ENCODE assay signal across 12 cellular contexts in genomic region chr3:179000144-179000543, GRCh38.
A peak's percentile ranks its signal among the peaks of the same experiment; 100 is the strongest.
DNase-seq lines count a peak whose midpoint lies in the region; ATAC-seq and TF ChIP-seq lines count a peak whose summit lies in the region.
"Had no signal": no experiment of that assay in that cellular context is flagged by ENCODE, and none has a peak within 500 bp of the region (broad histone marks: within the 10 kb centered on the region; RNA-seq: fewer than 3 reads in every experiment).

No MANE protein-coding gene starts in this region.

- DNase-seq in activated CD8-positive, alpha-beta T cell treated with anti-CD3 and anti-CD28 coated beads for 36 hours: peak; percentile 10
- DNase-seq in activated CD8-positive, alpha-beta T cell treated with anti-CD3 and anti-CD28 coated beads, Interleukin-2, amount 10 ng/mL, durations not matched to agents 7 days and 5 days: no peak
- DNase-seq in kidney tubule cell (ENCODE audit: low spot score) (peak; percentile 22), NK-92 (lab: John Stamatoyannopoulos, UW; ENCODE audit: unreplicated experiment) (no peak), activated gamma-delta T cell (lab: John Stamatoyannopoulos, UW) (no peak), left cardiac atrium (no peak)
- DNase-seq: amygdala, NCI-H187 treated with DMSO at 0.1 percent for 48 hours, WERI-Rb-1 had no signal

- no peaks in the 10 kb centered on the region for H3K36me3 Mint-ChIP-seq in activated CD8-positive, alpha-beta T cell treated with anti-CD3 and anti-CD28 coated beads for 36 hours (ENCODE audit: low read depth)
- H3K36me3 Mint-ChIP-seq in activated CD8-positive, alpha-beta T cell treated with anti-CD3 and anti-CD28 coated beads, Interleukin-2, amount 10 ng/mL, durations not matched to agents 7 days and 5 days (ENCODE audit: low read depth): peaks cover 3% of the 10 kb centered on the region

- H3K9me3 Mint-ChIP-seq in activated CD8-positive, alpha-beta T cell treated with anti-CD3 and anti-CD28 coated beads for 36 hours: no peaks in the 10 kb centered on the region
- H3K9me3 Mint-ChIP-seq in activated CD8-positive, alpha-beta T cell treated with anti-CD3 and anti-CD28 coated beads, Interleukin-2, amount 10 ng/mL, durations not matched to agents 7 days and 5 days (ENCODE audit: insufficient read depth): no peaks in the 10 kb centered on the region

- peaks cover 20% of the 10 kb centered on the region for H3K4me1 Mint-ChIP-seq in activated CD8-positive, alpha-beta T cell treated with anti-CD3 and anti-CD28 coated beads for 36 hours (ENCODE audit: low read depth)
- H3K4me1 Mint-ChIP-seq in activated CD8-positive, alpha-beta T cell treated with anti-CD3 and anti-CD28 coated beads, Interleukin-2, amount 10 ng/mL, durations not matched to agents 7 days and 5 days (ENCODE audit: low read depth): peaks cover 14% of the 10 kb centered on the region
- H3K4me1 Mint-ChIP-seq: nephron had no signal

- peak; percentile 90 for ATAC-seq in activated CD8-positive, alpha-beta T cell treated with anti-CD3 and anti-CD28 coated beads for 36 hours
- ATAC-seq in activated CD8-positive, alpha-beta T cell treated with anti-CD3 and anti-CD28 coated beads, Interleukin-2, amount 10 ng/mL, durations not matched to agents 7 days and 5 days: no peak
- peak; percentile 72 for ATAC-seq in GM21619 (IDR thresholded peaks at IDR 0.05; ENCODE audit: unreplicated experiment)
- peak; percentile 69 for ATAC-seq in HG03439 (IDR thresholded peaks at IDR 0.05; ENCODE audit: unreplicated experiment)
- no peak for ATAC-seq in left cardiac atrium

- CTCF ChIA-PET in activated CD8-positive, alpha-beta T cell treated with anti-CD3 and anti-CD28 coated beads for 36 hours (lab: Charles Lee): interaction anchor here (0.7 kb wide), 1 partner anchor 15 kb away, joined by 3 read pairs; no protein-coding TSS in a partner anchor
- CTCF ChIA-PET in activated CD8-positive, alpha-beta T cell treated with anti-CD3 and anti-CD28 coated beads, Interleukin-2, amount 10 ng/mL, durations not matched to agents 7 days and 5 days (lab: Charles Lee): no interaction called here

- H3K27ac Mint-ChIP-seq in activated CD8-positive, alpha-beta T cell treated with anti-CD3 and anti-CD28 coated beads for 36 hours: peak overlapping the region; percentile 80
- no peak overlapping the region for H3K27ac Mint-ChIP-seq in activated CD8-positive, alpha-beta T cell treated with anti-CD3 and anti-CD28 coated beads, Interleukin-2, amount 10 ng/mL, durations not matched to agents 7 days and 5 days
- H3K27ac Mint-ChIP-seq: nephron had no signal

- POLR2A ChIA-PET in activated CD8-positive, alpha-beta T cell treated with anti-CD3 and anti-CD28 coated beads for 36 hours (lab: Charles Lee): no interaction called here
- POLR2A ChIA-PET in activated CD8-positive, alpha-beta T cell treated with anti-CD3 and anti-CD28 coated beads, Interleukin-2, amount 10 ng/mL, durations not matched to agents 7 days and 5 days (lab: Charles Lee): no interaction called here

- no peak overlapping the region for H3K4me3 Mint-ChIP-seq in activated CD8-positive, alpha-beta T cell treated with anti-CD3 and anti-CD28 coated beads for 36 hours
- no peak overlapping the region for H3K4me3 Mint-ChIP-seq in activated CD8-positive, alpha-beta T cell treated with anti-CD3 and anti-CD28 coated beads, Interleukin-2, amount 10 ng/mL, durations not matched to agents 7 days and 5 days
- H3K4me3 Mint-ChIP-seq: nephron had no signal

- H3K27me3 Mint-ChIP-seq in activated CD8-positive, alpha-beta T cell treated with anti-CD3 and anti-CD28 coated beads for 36 hours: peaks cover 1% of the 10 kb centered on the region
- no peaks in the 10 kb centered on the region for H3K27me3 Mint-ChIP-seq in activated CD8-positive, alpha-beta T cell treated with anti-CD3 and anti-CD28 coated beads, Interleukin-2, amount 10 ng/mL, durations not matched to agents 7 days and 5 days (ENCODE audit: low read depth)

- intact Hi-C loops in activated CD8-positive, alpha-beta T cell treated with anti-CD3 and anti-CD28 coated beads for 36 hours (cut with micrococcal nuclease): loop anchor here (5.0 kb wide), 1 partner anchor 147 kb away; the partner anchor contains the start of gene PIK3CA
- intact Hi-C loops in left cardiac atrium (cut with DNase I): no loop called here

- no peak for TF ChIP-seq CTCF in activated CD8-positive, alpha-beta T cell treated with anti-CD3 and anti-CD28 coated beads for 36 hours (IDR thresholded peaks at IDR 0.05)

Comparison
In these comparisons a context has a peak if more than half of its experiments do, and no peak if none do; other contexts are left out.
1. ATAC-seq: peak in activated CD8-positive, alpha-beta T cell treated with anti-CD3 and anti-CD28 coated beads for 36 hours (single experiment), GM21619 (single experiment) and HG03439 (single experiment); none in activated CD8-positive, alpha-beta T cell treated with anti-CD3 and anti-CD28 coated beads, Interleukin-2, amount 10 ng/mL, durations not matched to agents 7 days and 5 days (single experiment) and left cardiac atrium (0 of 2).
2. DNase-seq: peak in activated CD8-positive, alpha-beta T cell treated with anti-CD3 and anti-CD28 coated beads for 36 hours (single experiment) and kidney tubule cell (single experiment); none in activated CD8-positive, alpha-beta T cell treated with anti-CD3 and anti-CD28 coated beads, Interleukin-2, amount 10 ng/mL, durations not matched to agents 7 days and 5 days (single experiment), NK-92 (single experiment), activated gamma-delta T cell (single experiment) and left cardiac atrium (single experiment).